Comparison of ENCODE assay signal across 9 cellular contexts in genomic region chr15:60932051-60932915, GRCh38.
DNase-seq lines count a peak whose midpoint lies in the region; ATAC-seq and TF ChIP-seq lines count a peak whose summit lies in the region.
"Had no signal": no experiment of that assay in that cellular context is flagged by ENCODE, and none has a peak within 500 bp of the region (broad histone marks: within the 10 kb centered on the region; RNA-seq: fewer than 3 reads in every experiment).

No MANE protein-coding gene starts in this region.

- no peak for ATAC-seq in GM18498 (IDR thresholded peaks at IDR 0.05; ENCODE audit: unreplicated experiment)

- DNase-seq in H4 (ENCODE audit: low spot score): peak; percentile 86
- peak; percentile 57 to 72 for DNase-seq in activated CD4-positive, alpha-beta T cell treated with anti-CD3 and anti-CD28 coated beads for 4 hours
- peak; percentile 45 for DNase-seq in effector CD4-positive, alpha-beta T cell
- DNase-seq in skeletal muscle cell (ENCODE audit: low read depth): peak; percentile 35
- DNase-seq in GM13976 (ENCODE audit: low spot score): no peak
- DNase-seq in uterus: no peak
- DNase-seq in transverse colon: no peak

- H3K9me3 ChIP-seq in uterus (no peaks in the 10 kb centered on the region), transverse colon (no peaks in the 10 kb centered on the region)

- TF ChIP-seq EP300 in transverse colon (IDR thresholded peaks at IDR 0.05; ENCODE audit: low read depth): no peak

- no peak for TF ChIP-seq CTCF in GM13976 (IDR thresholded peaks at IDR 0.05; ENCODE audit: borderline replicate concordance, control extremely low read depth, extremely low read depth, insufficient read depth, missing control alignments)
- TF ChIP-seq CTCF in uterus (IDR thresholded peaks at IDR 0.05): no peak
- TF ChIP-seq CTCF in transverse colon (IDR thresholded peaks at IDR 0.05): no peak

- H3K4me3 ChIP-seq in skeletal muscle cell (ENCODE audit: low read depth, low read length): no peak overlapping the region
- no peak overlapping the region for H3K4me3 ChIP-seq in uterus
- H3K4me3 ChIP-seq in transverse colon: no peak overlapping the region

- intact Hi-C loops in uterus (cut with DNase I; ENCODE audit: low total_unique reads): no loop called here
- intact Hi-C loops in transverse colon (cut with DNase I; ENCODE audit: low total_unique reads): no loop called here

- WGBS in transverse colon (ENCODE audit: low coverage in 1 of 2), 2 donors: 80 to 81% methylated on average over 1 to 7 of the region's 8 CpGs

- H3K27ac ChIP-seq in uterus (no peak overlapping the region), transverse colon (no peak overlapping the region)
- H3K27ac ChIP-seq: parathyroid adenoma had no signal

- in situ Hi-C loops in GM13976 (cut with MboI; ENCODE audit: low sequenced_read_pairs, unreplicated experiment) (no loop called here), transverse colon (cut with MboI; ENCODE audit: low pct_ligation_motif_present in 1 of 4, low pct_unique_long_range_greater_than_20kb in 1 of 4, low sequenced_read_pairs in 3 of 4) (no loop called here)

- H3K4me1 ChIP-seq in uterus: no peaks in the 10 kb centered on the region
- peaks cover 0 to 23% (median 8%) of the 10 kb centered on the region in 4 donors for H3K4me1 ChIP-seq in transverse colon
- H3K4me1 ChIP-seq: parathyroid adenoma had no signal

- TF ChIP-seq POLR2A in uterus (IDR thresholded peaks at IDR 0.05) (no peak), transverse colon (IDR thresholded peaks at IDR 0.05) (no peak)

- no peaks in the 10 kb centered on the region for H3K27me3 ChIP-seq in uterus
- H3K27me3 ChIP-seq in transverse colon: no peaks in the 10 kb centered on the region

- H3K36me3 ChIP-seq in uterus (no peaks in the 10 kb centered on the region), transverse colon (no peaks in the 10 kb centered on the region)

Comparison
In these comparisons a context has a peak if more than half of its experiments do, and no peak if none do; other contexts are left out.
1. DNase-seq: peak in H4 (single experiment), activated CD4-positive, alpha-beta T cell treated with anti-CD3 and anti-CD28 coated beads for 4 hours (2 of 2), effector CD4-positive, alpha-beta T cell (single experiment) and skeletal muscle cell (single experiment); none in GM13976 (single experiment), uterus (0 of 2) and transverse colon (single experiment).